In genomic region chr10:43436291-43437140, GRCh38 we compare ENCODE assay signal across 8 cellular contexts. TPM values are rescaled to one million over a fixed set of nuclear protein-coding genes. Genes with fewer than 3 reads are reported as not detected.
DNase-seq lines count a peak whose midpoint lies in the region; ATAC-seq and TF ChIP-seq lines count a peak whose summit lies in the region.

TSS of gene ZNF487 (plus strand) at chr10:43437111. CDS start at chr10:43475814, 38,703 bp downstream.

- H3K4me3 ChIP-seq in AG04450 (ENCODE audit: low read depth, low read length) (peak within 1 kb of the TSS; percentile 87), kidney epithelial cell (ENCODE audit: low read depth, low read length) (peak within 1 kb of the TSS; percentile 80)

- POLR2A ChIA-PET in AG04450 (lab: Yijun Ruan, JAX) = interaction anchor here (0.5 to 1.4 kb wide), 3 partner anchors 27 to 32 kb away, joined by 3 to 4 read pairs (median 4); partner anchors contain the start of gene HNRNPF

- H3K36me3 ChIP-seq in kidney epithelial cell (ENCODE audit: control insufficient read depth, insufficient read depth, low read length) = no peaks in the 10 kb centered on the region

- DNase-seq in AG04450 (ENCODE audit: low read depth, low spot score) (peak; percentile 38), NCI-H2196 treated with DMSO at 0.1 percent for 48 hours (lab: John Stamatoyannopoulos, UW; ENCODE audit: unreplicated experiment) (peak; percentile 52), cerebellar nuclear complex (lab: John Stamatoyannopoulos, UW) (peak; percentile 41 to 77), kidney epithelial cell (ENCODE audit: low read depth) (peak; percentile 56)
- peak; percentile 80 for DNase-seq in activated CD4-positive, alpha-beta T cell treated with anti-CD3 and anti-CD28 coated beads for 1 hour
- peak; percentile 89 for DNase-seq in stimulated activated CD4-positive, alpha-beta T cell treated with anti-CD3 and anti-CD28 coated beads, Interleukin-15, amount 100 ng/mL, for 24 hours

- H3K27me3 ChIP-seq in AG04450 (ENCODE audit: control insufficient read depth, insufficient read depth, low read length) (no peaks in the 10 kb centered on the region), kidney epithelial cell (ENCODE audit: control insufficient read depth, insufficient read depth, low read length) (no peaks in the 10 kb centered on the region)

- TF ChIP-seq CTCF in AG04450 (IDR thresholded peaks at IDR 0.05; ENCODE audit: low read depth, low read length) (peak; percentile 17; the same call in 1 of the 2 replicates), kidney epithelial cell (IDR thresholded peaks at IDR 0.05; ENCODE audit: insufficient read depth, low read length, poor library complexity, severe bottlenecking) (peak; percentile 3)

- CTCF ChIA-PET in AG04450 (lab: Charles Lee) = interaction anchor here (1.0 kb wide), 1 partner anchor 51 kb away, joined by 3 read pairs; no protein-coding TSS in a partner anchor

- no peaks in the 10 kb centered on the region; the same call in 1 of the 2 replicates for H3K9me3 ChIP-seq in AG04450 (ENCODE audit: control insufficient read depth, insufficient read depth, low read length)

- ATAC-seq in HG03060 (IDR thresholded peaks at IDR 0.05; ENCODE audit: low read depth, unreplicated experiment) = peak; percentile 90

- H3K27ac ChIP-seq in AG04450 (ENCODE audit: low read depth, low read length) = peak within 1 kb of the TSS; percentile 96

- TF ChIP-seq POLR2A in GM18526 (IDR thresholded peaks at IDR 0.05; ENCODE audit: extremely low read depth, insufficient read length) = peak; percentile 66

RNA-seq across cellular contexts. Expression of gene ZNF487, which starts in this region (rescaled TPM):
- polyA plus RNA-seq in AG04450 (2011; rRNA removed) = 3.2 and 4.4 TPM in 2 replicates
- 1.4 and 2.8 TPM in 2 replicates for polyA minus RNA-seq in AG04450 (2011; rRNA and poly(A)+ RNA removed)
- total RNA-seq in kidney epithelial cell = 1.9 and 4.2 TPM in 2 replicates

Comparison
In these comparisons a context has a peak if more than half of its experiments do, and no peak if none do; other contexts are left out.
1. Peak in every context shown above with its lines: DNase-seq, ATAC-seq, H3K4me3 ChIP-seq and H3K27ac ChIP-seq.
2. DNase-seq: peak in every context shown above with its lines; median percentile 89 in stimulated activated CD4-positive, alpha-beta T cell treated with anti-CD3 and anti-CD28 coated beads, Interleukin-15, amount 100 ng/mL, for 24 hours; 80 in activated CD4-positive, alpha-beta T cell treated with anti-CD3 and anti-CD28 coated beads for 1 hour; 59 in cerebellar nuclear complex; 56 in kidney epithelial cell; 52 in NCI-H2196 treated with DMSO at 0.1 percent for 48 hours; 38 in AG04450.